20 cellular contexts compared by ENCODE assay signal in genomic region chr10:1294748-1295147, GRCh38.
DNase-seq lines count a peak whose midpoint lies in the region; ATAC-seq and TF ChIP-seq lines count a peak whose summit lies in the region.
"Had no signal": no experiment of that assay in that cellular context is flagged by ENCODE, and none has a peak within 500 bp of the region (broad histone marks: within the 10 kb centered on the region; RNA-seq: fewer than 3 reads in every experiment).

No MANE protein-coding gene starts in this region.

- no peak overlapping the region for H3K27ac ChIP-seq in H9 (ENCODE audit: insufficient read length, low read depth, low read length)
- H3K27ac ChIP-seq in body of pancreas: no peak overlapping the region
- H3K27ac ChIP-seq: SJCRH30 had no signal

- H3K4me1 Mint-ChIP-seq in glutamatergic neuron (ENCODE audit: low read depth, unreplicated experiment) (peaks cover 76% of the 10 kb centered on the region), H9 (peaks cover 43 to 48% of the 10 kb centered on the region in 2 experiments)

- no peak overlapping the region for H2BK15ac ChIP-seq in H9 (ENCODE audit: low read depth, low read length)

- intact Hi-C loops in posterior vena cava (cut with DNase I): no loop called here
- intact Hi-C loops in body of pancreas (cut with DNase I): no loop called here

- WGBS in H9 (ENCODE audit: extremely low coverage, insufficient read length, low lambda C conversion rate): no CpG with 5 or more reads among the region's 7 CpGs
- 52 to 66% methylated on average over 6 to 7 of the region's 7 CpGs for WGBS in body of pancreas, 2 donors

- no peak overlapping the region for H2BK120ac ChIP-seq in H9 (ENCODE audit: low read depth, low read length, poor library complexity, severe bottlenecking)

- no peak overlapping the region for H3K23ac ChIP-seq in H9 (ENCODE audit: insufficient read length, low read depth, low read length)

- no peaks in the 10 kb centered on the region for H3K79me1 ChIP-seq in H9 (ENCODE audit: insufficient read depth, low read depth, low read length, poor library complexity, severe bottlenecking)

- no peak overlapping the region for H4K91ac ChIP-seq in H9 (ENCODE audit: insufficient read length, low read depth, low read length)

- H3K18ac ChIP-seq in H9 (ENCODE audit: insufficient read length, low read depth, low read length): no peak overlapping the region

- no peak overlapping the region for H2AFZ ChIP-seq in H9 (ENCODE audit: low read length)
- H2AFZ ChIP-seq: GM23338 had no signal

- no peak overlapping the region for H3T11ph ChIP-seq in H9 (ENCODE audit: low read length)

- no peaks in the 10 kb centered on the region for H3K36me3 ChIP-seq in body of pancreas (replicated peaks in 1 of 2; ENCODE audit: insufficient read depth in 1 of 2, low read depth in 2 of 2)
- H3K36me3 ChIP-seq: SJCRH30 had no signal

- H3K27ac Mint-ChIP-seq in glutamatergic neuron (ENCODE audit: unreplicated experiment) (peak overlapping the region; percentile 95), H9 (peak overlapping the region in 1 of 3 experiments; percentile 50; a peak in 2 of 7 replicates)
- H3K27ac Mint-ChIP-seq: CD8-positive, alpha-beta T cell; GM23338; IgD-negative memory B cell had no signal

- H3K27me3 Mint-ChIP-seq in glutamatergic neuron (ENCODE audit: unreplicated experiment) (peaks cover 7% of the 10 kb centered on the region), H9 (ENCODE audit: low read depth) (peaks cover 5% of the 10 kb centered on the region)

- H3K4ac ChIP-seq in H9 (ENCODE audit: low read depth, low read length): no peak overlapping the region

- TF ChIP-seq CTCF in glutamatergic neuron (IDR thresholded peaks at IDR 0.05; ENCODE audit: partially characterized antibody, unreplicated experiment): no peak
- TF ChIP-seq CTCF in H9 (conservative IDR thresholded peaks at IDR 0.05): no peak
- TF ChIP-seq CTCF in body of pancreas (IDR thresholded peaks at IDR 0.05): no peak

- no peak overlapping the region for H2AK5ac ChIP-seq in H9 (ENCODE audit: insufficient read length, low read length)

- no peak overlapping the region for H3K9ac ChIP-seq in H9 (ENCODE audit: extremely low read depth, insufficient read length, low read length)

- H3K27me3 ChIP-seq in H9 (ENCODE audit: insufficient read depth, low read length) (no peaks in the 10 kb centered on the region), body of pancreas (peaks cover 0 to 4% of the 10 kb centered on the region in 2 donors)
- H3K27me3 ChIP-seq: SJCRH30 had no signal

- H3K23me2 ChIP-seq in H9 (ENCODE audit: insufficient read length, low read depth, low read length, poor library complexity, severe bottlenecking): no peaks in the 10 kb centered on the region

- no peak for TF ChIP-seq POLR2A in body of pancreas (IDR thresholded peaks at IDR 0.05)

- H2BK5ac ChIP-seq in H9 (ENCODE audit: insufficient read length, low read length): no peak overlapping the region

- H4K5ac ChIP-seq in H9 (ENCODE audit: insufficient read length, low read depth, low read length): no peak overlapping the region

- DNase-seq in activated CD4-positive, CD25-positive, alpha-beta regulatory T cell treated with anti-CD3 and anti-CD28 coated beads, Interleukin-2, amount 50 U/mL, for 72 hours: peak; percentile 22
- no peak for DNase-seq in glutamatergic neuron
- peak; percentile 58 for DNase-seq in posterior vena cava (ENCODE audit: low spot score)
- DNase-seq in H9: no peak
- DNase-seq in NCI-H2196 (lab: John Stamatoyannopoulos, UW; ENCODE audit: unreplicated experiment): no peak
- DNase-seq in body of pancreas: no peak
- no peak for DNase-seq in NCI-H446 (lab: John Stamatoyannopoulos, UW)
- DNase-seq: AML-193; Calu3; CD8-positive, alpha-beta T cell; NCI-H1105; NCI-H146; NCI-H510A; NK-92 treated with Interleukin-12 subunit alpha and Interleukin-12 subunit beta, amount 100 ng/mL, for 24 hours; SJCRH30 had no signal

- H3K79me2 ChIP-seq in H9 (ENCODE audit: insufficient read depth, low read length): no peaks in the 10 kb centered on the region

- no peak overlapping the region for H3K14ac ChIP-seq in H9 (ENCODE audit: insufficient read depth, low read length)

- H3K9me3 ChIP-seq in H9 (ENCODE audit: control insufficient read depth, low read depth, low read length) (no peaks in the 10 kb centered on the region), body of pancreas (no peaks in the 10 kb centered on the region)
- H3K9me3 ChIP-seq: SJCRH30 had no signal

- peak overlapping the region; percentile 35 for H3K4me3 Mint-ChIP-seq in glutamatergic neuron (ENCODE audit: unreplicated experiment)
- H3K4me3 Mint-ChIP-seq in H9: no peak overlapping the region; a peak in 1 of 5 replicates
- H3K4me3 Mint-ChIP-seq: CD8-positive, alpha-beta T cell; IgD-negative memory B cell had no signal

- H2BK20ac ChIP-seq in H9 (ENCODE audit: low read depth, low read length, poor library complexity, severe bottlenecking): no peak overlapping the region

- no peak overlapping the region for H3K4me2 ChIP-seq in H9 (ENCODE audit: insufficient read depth, insufficient read length, low read length)

- no peak overlapping the region for H3K4me3 ChIP-seq in body of pancreas
- H3K4me3 ChIP-seq: GM23338, SJCRH30 had no signal

- H2BK12ac ChIP-seq in H9 (ENCODE audit: insufficient read length, low read depth, low read length): no peak overlapping the region

- H4K20me1 ChIP-seq in H9 (ENCODE audit: control insufficient read depth, insufficient read depth, insufficient read length): no peaks in the 10 kb centered on the region

- H3K4me1 ChIP-seq in H9 (ENCODE audit: insufficient read depth, low read length) (peaks cover 3% of the 10 kb centered on the region; the same call in 1 of the 2 replicates), body of pancreas (no peaks in the 10 kb centered on the region)
- H3K4me1 ChIP-seq: SJCRH30 had no signal

- peaks cover 23% of the 10 kb centered on the region for H3K9me3 Mint-ChIP-seq in glutamatergic neuron (ENCODE audit: unreplicated experiment)
- peaks cover 2 to 3% of the 10 kb centered on the region in 2 experiments for H3K9me3 Mint-ChIP-seq in H9
- H3K9me3 Mint-ChIP-seq: CD8-positive, alpha-beta T cell; IgD-negative memory B cell had no signal

- H3K36me3 Mint-ChIP-seq in glutamatergic neuron (ENCODE audit: unreplicated experiment) (peaks cover 5% of the 10 kb centered on the region), H9 (ENCODE audit: insufficient read depth in 1 of 3, low read depth in 3 of 3) (peaks cover 0 to 10% (median 0%) of the 10 kb centered on the region in 3 experiments; a peak in 2 of 7 replicates)
- H3K36me3 Mint-ChIP-seq: CD8-positive, alpha-beta T cell; IgD-negative memory B cell had no signal

- no peak for ATAC-seq in activated CD4-positive, CD25-positive, alpha-beta regulatory T cell treated with anti-CD3 and anti-CD28 coated beads, Interleukin-2, amount 50 U/mL, for 24 hours
- no peak for ATAC-seq in body of pancreas
- ATAC-seq: CD8-positive, alpha-beta T cell; GM23338; HCT116; Panc1 had no signal

- H4K8ac ChIP-seq in H9 (replicated peaks; ENCODE audit: insufficient read length, low read depth, low read length): no peak overlapping the region

- no peak overlapping the region for H3K56ac ChIP-seq in H9 (ENCODE audit: insufficient read length, low read depth, low read length)

Comparison
In these comparisons a context has a peak if more than half of its experiments do, and no peak if none do; other contexts are left out.
1. DNase-seq: peak in activated CD4-positive, CD25-positive, alpha-beta regulatory T cell treated with anti-CD3 and anti-CD28 coated beads, Interleukin-2, amount 50 U/mL, for 72 hours (single experiment) and posterior vena cava (single experiment); none in glutamatergic neuron (single experiment), H9 (single experiment), NCI-H2196 (single experiment), body of pancreas (0 of 4) and NCI-H446 (0 of 2).